Comparison of ENCODE assay signal across 8 cellular contexts in the genomic region with DNA sequence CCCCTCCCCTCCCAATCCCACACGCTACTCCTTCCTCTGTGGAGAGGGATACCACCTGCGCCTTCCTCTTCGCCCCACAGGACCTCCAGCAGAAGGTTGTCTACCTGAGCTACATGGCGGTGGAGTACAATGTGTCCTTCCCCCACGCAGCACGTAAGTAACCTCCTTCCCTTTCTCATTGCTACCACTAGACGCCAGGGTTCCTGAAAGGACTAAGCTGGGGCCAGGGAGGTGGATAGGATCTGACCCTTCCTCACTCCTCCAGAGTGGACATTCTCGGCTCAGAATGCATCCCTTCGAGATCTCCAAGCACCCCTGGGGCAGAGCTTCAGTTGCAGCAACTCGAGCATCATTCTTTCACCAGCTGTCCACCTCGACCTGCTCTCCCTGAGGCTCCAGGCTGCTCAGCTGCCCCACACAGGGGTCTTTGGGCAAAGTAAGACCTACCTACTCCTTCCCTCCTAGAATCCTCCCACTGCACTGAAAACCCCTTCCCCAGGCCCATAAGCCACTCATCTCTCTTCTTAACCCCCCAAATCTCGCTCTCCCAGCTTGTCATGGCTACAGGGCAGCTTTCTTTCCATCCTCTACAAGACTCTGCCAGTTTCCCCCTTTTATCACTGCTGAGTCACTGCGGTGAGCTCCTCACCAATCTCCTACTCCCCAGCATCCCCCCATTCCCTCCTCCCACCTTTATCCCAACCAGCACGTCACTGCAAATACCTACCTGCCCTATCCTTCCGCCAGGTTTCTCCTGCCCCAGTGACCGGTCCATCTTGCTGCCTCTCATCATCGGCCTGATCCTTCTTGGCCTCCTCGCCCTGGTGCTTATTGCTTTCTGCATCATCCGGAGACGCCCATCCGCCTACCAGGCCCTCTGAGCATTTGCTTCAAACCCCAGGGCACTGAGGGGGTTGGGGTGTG. TPM values are rescaled to one million over a fixed set of nuclear protein-coding genes. Genes with fewer than 3 reads are reported as not detected.
A peak's percentile ranks its signal among the peaks of the same experiment; 100 is the strongest.
DNase-seq lines count a peak whose midpoint lies in the region; ATAC-seq, FAIRE-seq and TF ChIP-seq lines count a peak whose summit lies in the region.

No MANE protein-coding gene starts in this region.

- H3K27me3 Mint-ChIP-seq in activated CD4-positive, alpha-beta T cell treated with anti-CD3 and anti-CD28 coated beads, Interleukin-2, amount 10 ng/mL, durations not matched to agents 7 days and 5 days: no peaks in the 10 kb centered on the region
- H3K27me3 Mint-ChIP-seq in activated T-cell treated with anti-CD3 and anti-CD28 coated beads, Interleukin-2, amount 50 U/mL, for 72 hours (ENCODE audit: low read depth): no peaks in the 10 kb centered on the region

- no peak for ATAC-seq in activated T-cell treated with anti-CD3 and anti-CD28 coated beads, Interleukin-2, amount 50 U/mL, for 72 hours (replicated peaks in 1 of 2)
- no peak for ATAC-seq in HG03025 (IDR thresholded peaks at IDR 0.05; ENCODE audit: low FRiP score, unreplicated experiment)
- ATAC-seq in HG02973 (IDR thresholded peaks at IDR 0.05; ENCODE audit: unreplicated experiment): no peak

- no peak for TF ChIP-seq POLR2A in suprapubic skin (IDR thresholded peaks at IDR 0.05)

- H3K9me3 Mint-ChIP-seq in activated CD4-positive, alpha-beta T cell treated with anti-CD3 and anti-CD28 coated beads, Interleukin-2, amount 10 ng/mL, durations not matched to agents 7 days and 5 days: no peaks in the 10 kb centered on the region
- no peaks in the 10 kb centered on the region for H3K9me3 Mint-ChIP-seq in activated T-cell treated with anti-CD3 and anti-CD28 coated beads, Interleukin-2, amount 50 U/mL, for 72 hours

- no peak for DNase-seq in activated CD4-positive, alpha-beta T cell treated with anti-CD3 and anti-CD28 coated beads, Interleukin-2, amount 10 ng/mL, durations not matched to agents 7 days and 5 days
- no peak for DNase-seq in activated CD4-positive, alpha-beta T cell treated with anti-CD3 and anti-CD28 coated beads for 1 hour
- no peak for DNase-seq in activated T-cell treated with anti-CD3 and anti-CD28 coated beads, Interleukin-2, amount 50 U/mL, for 72 hours
- DNase-seq in kidney: peak; percentile 63
- no peak for DNase-seq in suprapubic skin (ENCODE audit: low spot score in 2 of 2)
- DNase-seq in DMS153 (lab: John Stamatoyannopoulos, UW): no peak

- H3K27ac Mint-ChIP-seq in activated CD4-positive, alpha-beta T cell treated with anti-CD3 and anti-CD28 coated beads, Interleukin-2, amount 10 ng/mL, durations not matched to agents 7 days and 5 days: peak overlapping the region; percentile 76
- peak overlapping the region; percentile 29 for H3K27ac Mint-ChIP-seq in activated T-cell treated with anti-CD3 and anti-CD28 coated beads, Interleukin-2, amount 50 U/mL, for 72 hours

- H3K9ac ChIP-seq in kidney (ENCODE audit: low read length in 2 of 2): peak overlapping the region in 1 of 2 donors; percentile 56

- 76% methylated on average over 21 of the region's 21 CpGs for WGBS in suprapubic skin

- FAIRE-seq in kidney (lab: Jason Lieb, UNC): no peak

- H3K27me3 ChIP-seq in suprapubic skin: no peaks in the 10 kb centered on the region

- H3K4me3 ChIP-seq in kidney (ENCODE audit: low read length in 2 of 2): peak overlapping the region in 1 of 2 donors; percentile 56
- peak overlapping the region; percentile 60 for H3K4me3 ChIP-seq in suprapubic skin

- H3K4me1 Mint-ChIP-seq in activated CD4-positive, alpha-beta T cell treated with anti-CD3 and anti-CD28 coated beads, Interleukin-2, amount 10 ng/mL, durations not matched to agents 7 days and 5 days: peaks cover 88% of the 10 kb centered on the region
- H3K4me1 Mint-ChIP-seq in activated T-cell treated with anti-CD3 and anti-CD28 coated beads, Interleukin-2, amount 50 U/mL, for 72 hours (ENCODE audit: low read depth): peaks cover 87% of the 10 kb centered on the region

- TF ChIP-seq EP300 in suprapubic skin (IDR thresholded peaks at IDR 0.05): no peak

- peaks cover 22 to 32% of the 10 kb centered on the region in 2 donors for H3K36me3 ChIP-seq in kidney (ENCODE audit: control insufficient read depth in 1 of 2, insufficient read depth in 2 of 2, low read length in 2 of 2)
- peaks cover 30% of the 10 kb centered on the region for H3K36me3 ChIP-seq in suprapubic skin

- no peaks in the 10 kb centered on the region for H3K9me3 ChIP-seq in kidney (ENCODE audit: control insufficient read depth in 1 of 2, low read length in 2 of 2)
- H3K9me3 ChIP-seq in suprapubic skin: no peaks in the 10 kb centered on the region

- TF ChIP-seq CTCF in kidney (IDR thresholded peaks at IDR 0.05; ENCODE audit: borderline replicate concordance, extremely low read depth, insufficient read depth) (no peak), suprapubic skin (IDR thresholded peaks at IDR 0.05) (no peak)

- intact Hi-C loops in kidney (cut with DNase I): no loop called here

- H3K4me3 Mint-ChIP-seq in activated CD4-positive, alpha-beta T cell treated with anti-CD3 and anti-CD28 coated beads, Interleukin-2, amount 10 ng/mL, durations not matched to agents 7 days and 5 days: peak overlapping the region; percentile 12
- peak overlapping the region; percentile 16 to 47 for H3K4me3 Mint-ChIP-seq in activated T-cell treated with anti-CD3 and anti-CD28 coated beads, Interleukin-2, amount 50 U/mL, for 72 hours

- POLR2A ChIA-PET in activated CD4-positive, alpha-beta T cell treated with anti-CD3 and anti-CD28 coated beads, Interleukin-2, amount 10 ng/mL, durations not matched to agents 7 days and 5 days (lab: Charles Lee): no interaction called here

- H3K4me1 ChIP-seq in kidney (ENCODE audit: control insufficient read depth in 1 of 2, insufficient read depth in 1 of 2, low read depth in 1 of 2, low read length in 2 of 2): peaks cover 39 to 40% of the 10 kb centered on the region in 2 donors
- peaks cover 87% of the 10 kb centered on the region for H3K4me1 ChIP-seq in suprapubic skin

- H3K36me3 Mint-ChIP-seq in activated CD4-positive, alpha-beta T cell treated with anti-CD3 and anti-CD28 coated beads, Interleukin-2, amount 10 ng/mL, durations not matched to agents 7 days and 5 days (ENCODE audit: low read depth): peaks cover 62% of the 10 kb centered on the region
- peaks cover 20 to 27% of the 10 kb centered on the region in 2 donors for H3K36me3 Mint-ChIP-seq in activated T-cell treated with anti-CD3 and anti-CD28 coated beads, Interleukin-2, amount 50 U/mL, for 72 hours (ENCODE audit: insufficient read depth in 2 of 2)

- H3K27ac ChIP-seq in kidney (ENCODE audit: low read depth in 2 of 2, low read length in 2 of 2) (peak overlapping the region in 1 of 2 donors; percentile 20), suprapubic skin (peak overlapping the region; percentile 90)

- CTCF ChIA-PET in activated CD4-positive, alpha-beta T cell treated with anti-CD3 and anti-CD28 coated beads, Interleukin-2, amount 10 ng/mL, durations not matched to agents 7 days and 5 days (lab: Charles Lee): interaction anchor here (1.3 to 3.5 kb wide), 5 partner anchors 9 to 144 kb away, joined by 4 to 14 read pairs (median 6); partner anchors contain the start of genes SENP3, SOX15, TP53 and WRAP53

RNA-seq across cellular contexts. Expression of gene CD68, which starts 1.5 kb away (rescaled TPM):
- 1 to 10 TPM; 3.8 to 4.4 TPM for total RNA-seq in activated CD4-positive, alpha-beta T cell treated with anti-CD3 and anti-CD28 coated beads, Interleukin-2, amount 10 ng/mL, durations not matched to agents 7 days and 5 days
- 10 to 100 TPM; 10.3 to 28.1 TPM for total RNA-seq in activated T-cell treated with anti-CD3 and anti-CD28 coated beads, Interleukin-2, amount 50 U/mL, for 72 hours
- total RNA-seq in kidney: 92.6 TPM
- polyA plus RNA-seq in kidney (ENCODE audit: insufficient read depth, low read depth, low replicate concordance): 38.3 TPM
- 10 to 100 TPM in 1 of 4 donors, 1 to 10 TPM in 3; 5.0 to 13.2 (median 9.6) TPM for total RNA-seq in suprapubic skin

RNA-seq across cellular contexts. Expression of gene MPDU1, which starts 2.8 kb away (rescaled TPM):
- total RNA-seq in activated CD4-positive, alpha-beta T cell treated with anti-CD3 and anti-CD28 coated beads, Interleukin-2, amount 10 ng/mL, durations not matched to agents 7 days and 5 days: 10 to 100 TPM; 62.3 to 81.7 TPM
- total RNA-seq in activated T-cell treated with anti-CD3 and anti-CD28 coated beads, Interleukin-2, amount 50 U/mL, for 72 hours: 10 to 100 TPM; 44.0 to 51.9 TPM
- total RNA-seq in kidney (54.2 TPM), suprapubic skin (100 to 1,000 TPM in 1 of 4 donors, 10 to 100 TPM in 3; 54.3 to 104 (median 86.3) TPM)
- polyA plus RNA-seq in kidney (ENCODE audit: insufficient read depth, low read depth, low replicate concordance): 145 TPM

RNA-seq across cellular contexts. Expression of gene SOX15, which starts 9.0 kb away (rescaled TPM):
- under 1 TPM; 0.57 to 0.71 TPM for total RNA-seq in activated CD4-positive, alpha-beta T cell treated with anti-CD3 and anti-CD28 coated beads, Interleukin-2, amount 10 ng/mL, durations not matched to agents 7 days and 5 days
- total RNA-seq in activated T-cell treated with anti-CD3 and anti-CD28 coated beads, Interleukin-2, amount 50 U/mL, for 72 hours: under 1 TPM; 0.34 to 0.86 TPM
- 0.88 TPM for total RNA-seq in kidney
- polyA plus RNA-seq in kidney (ENCODE audit: insufficient read depth, low read depth, low replicate concordance): 0.80 TPM
- total RNA-seq in suprapubic skin: 100 to 1,000 TPM in 2 of 4 donors, 10 to 100 TPM in 2; 68.0 to 140 (median 102) TPM

RNA-seq across cellular contexts. Expression of gene SENP3, which starts 19.2 kb away (rescaled TPM):
- 10 to 100 TPM; 51.8 to 53.0 TPM for total RNA-seq in activated CD4-positive, alpha-beta T cell treated with anti-CD3 and anti-CD28 coated beads, Interleukin-2, amount 10 ng/mL, durations not matched to agents 7 days and 5 days
- 10 to 100 TPM; 41.8 to 55.3 TPM for total RNA-seq in activated T-cell treated with anti-CD3 and anti-CD28 coated beads, Interleukin-2, amount 50 U/mL, for 72 hours
- total RNA-seq in kidney (43.5 TPM), suprapubic skin (10 to 100 TPM; 40.2 to 53.5 (median 51.6) TPM)
- 50.3 TPM for polyA plus RNA-seq in kidney (ENCODE audit: insufficient read depth, low read depth, low replicate concordance)

RNA-seq across cellular contexts. Expression of gene TNFSF13, which starts 22.3 kb away (rescaled TPM):
- total RNA-seq in activated CD4-positive, alpha-beta T cell treated with anti-CD3 and anti-CD28 coated beads, Interleukin-2, amount 10 ng/mL, durations not matched to agents 7 days and 5 days: 1 to 10 TPM; 3.8 to 4.0 TPM
- total RNA-seq in activated T-cell treated with anti-CD3 and anti-CD28 coated beads, Interleukin-2, amount 50 U/mL, for 72 hours: 1 to 10 TPM; 4.3 to 7.8 TPM
- total RNA-seq in kidney (99.2 TPM), suprapubic skin (10 to 100 TPM in 3 of 4 donors, 1 to 10 TPM in 1; 9.6 to 26.6 (median 15.5) TPM)
- 68.6 TPM for polyA plus RNA-seq in kidney (ENCODE audit: insufficient read depth, low read depth, low replicate concordance)

Comparison
In these comparisons a context has a peak if more than half of its experiments do, and no peak if none do; other contexts are left out.
1. RNA of gene SOX15, which starts 9.0 kb away (total RNA-seq): 68.0 to 140 TPM in suprapubic skin; 0.88 TPM in kidney (single experiment), 0.34 to 0.86 TPM in activated T-cell treated with anti-CD3 and anti-CD28 coated beads, Interleukin-2, amount 50 U/mL, for 72 hours and 0.57 to 0.71 TPM in activated CD4-positive, alpha-beta T cell treated with anti-CD3 and anti-CD28 coated beads, Interleukin-2, amount 10 ng/mL, durations not matched to agents 7 days and 5 days; every median in the first group is over 10 times any median in the second.